Comparison of ENCODE assay signal across 1 cellular context in the genomic region with DNA sequence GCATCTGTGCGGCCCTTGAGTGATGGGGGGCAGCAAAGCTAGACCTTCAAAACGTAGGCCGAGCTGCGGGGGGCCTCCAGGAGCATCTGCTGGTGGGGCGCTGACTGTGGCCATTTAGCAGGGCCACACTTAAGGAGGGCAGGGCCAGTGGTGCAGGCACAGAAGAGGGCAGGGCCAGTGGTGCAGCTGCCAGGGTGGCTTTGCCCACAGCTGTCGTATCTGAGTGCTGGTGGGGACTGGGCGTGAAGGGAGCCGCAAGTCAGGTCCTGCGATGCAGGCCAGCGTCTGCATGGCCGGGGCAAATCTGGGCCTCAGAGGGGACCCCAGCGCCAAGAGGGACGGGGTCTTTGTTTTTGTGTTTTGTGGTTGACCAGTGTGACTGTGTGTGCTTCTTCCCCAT.
TF ChIP-seq lines count a peak whose summit lies in the region.

No MANE protein-coding gene starts in this region.

TF ChIP-seq in K562, 482 proteins besides CTCF, POLR2A, EP300 and RAD21:
- TF ChIP-seq CEBPB (tag; IDR thresholded peaks at IDR 0.05), result no peak
- TF ChIP-seq ZNF23 (CRISPR knock-in tag; IDR thresholded peaks at IDR 0.05), result no peak
- no peak for TF ChIP-seq ID3 (CRISPR knock-in tag; IDR thresholded peaks at IDR 0.05)
- TF ChIP-seq ID3 (tag; IDR thresholded peaks at IDR 0.05), result no peak
- no peak for TF ChIP-seq ZNF431 (CRISPR knock-in tag; IDR thresholded peaks at IDR 0.05)
- TF ChIP-seq POLR2G (IDR thresholded peaks at IDR 0.05; ENCODE audit: low read depth, low read length), result peak; percentile 33; the same call in 1 of the 2 replicates
